Comparison of ENCODE assay signal across 9 cellular contexts in the genomic region with DNA sequence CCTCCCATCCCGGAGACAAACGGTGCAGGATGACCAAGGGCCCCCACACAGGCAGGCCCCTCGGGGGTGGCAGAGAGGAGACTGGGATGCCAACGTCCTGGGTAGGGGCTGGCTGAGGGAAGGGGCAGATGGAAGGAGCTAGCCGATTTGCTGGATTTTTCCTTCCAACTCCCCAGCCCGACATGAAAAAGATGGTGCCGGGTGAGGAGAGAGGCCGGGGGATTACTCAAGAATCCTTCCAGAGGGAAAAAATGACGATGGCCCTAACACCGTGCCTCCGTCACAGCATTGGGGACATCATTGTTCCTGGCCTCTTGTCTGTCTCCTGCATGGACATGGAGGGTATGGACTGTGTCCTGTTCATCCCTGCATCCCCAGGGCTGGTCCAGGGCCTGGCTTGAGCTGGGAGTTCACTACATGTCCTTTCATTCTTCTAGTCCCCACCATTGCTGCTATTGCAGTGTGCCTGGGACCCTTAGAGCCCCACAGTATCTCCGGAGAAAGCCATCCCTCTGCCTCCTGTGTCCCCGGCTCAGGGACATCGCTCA.
A peak's percentile ranks its signal among the peaks of the same experiment; 100 is the strongest.
DNase-seq lines count a peak whose midpoint lies in the region; ATAC-seq, FAIRE-seq and TF ChIP-seq lines count a peak whose summit lies in the region.
"Had no signal": no experiment of that assay in that cellular context is flagged by ENCODE, and none has a peak within 500 bp of the region (broad histone marks: within the 10 kb centered on the region; RNA-seq: fewer than 3 reads in every experiment).

No MANE protein-coding gene starts in this region.

- H3K4me1 ChIP-seq in pancreas: no peaks in the 10 kb centered on the region

- TF ChIP-seq CTCF in brain (conservative IDR thresholded peaks at IDR 0.05) (no peak), pancreas (IDR thresholded peaks at IDR 0.05) (no peak)

- peaks cover 17 to 30% (median 25%) of the 10 kb centered on the region in 5 experiments for H3K9me3 Mint-ChIP-seq in brain
- H3K9me3 Mint-ChIP-seq: activated naive CD4-positive, alpha-beta T cell treated with anti-CD3 and anti-CD28 coated beads, Interleukin-2, amount 50 U/mL, for 24 hours had no signal

- DNase-seq in pancreas (no peak), hepatic stellate cell (ENCODE audit: low spot score) (no peak), RKO (ENCODE audit: low spot score) (no peak)

- peak; percentile 8 for ATAC-seq in GM19023 (IDR thresholded peaks at IDR 0.05; ENCODE audit: unreplicated experiment)
- peak; percentile 13 for ATAC-seq in HG02798 (IDR thresholded peaks at IDR 0.05; ENCODE audit: poor library complexity, unreplicated experiment)
- ATAC-seq in pancreas: peak; percentile 3 to 10 (median 6)
- ATAC-seq in GM18909 (IDR thresholded peaks at IDR 0.05; ENCODE audit: poor library complexity, unreplicated experiment): no peak

- H3K9me3 ChIP-seq in pancreas: no peaks in the 10 kb centered on the region
- H3K9me3 ChIP-seq: testis had no signal

- peaks cover 12% of the 10 kb centered on the region for H3K27me3 Mint-ChIP-seq in brain
- H3K27me3 Mint-ChIP-seq: activated naive CD4-positive, alpha-beta T cell treated with anti-CD3 and anti-CD28 coated beads, Interleukin-2, amount 50 U/mL, for 24 hours had no signal

- H3K27ac Mint-ChIP-seq in brain: peak overlapping the region in 3 of 5 experiments; percentile 25 to 34 (median 25)
- H3K27ac Mint-ChIP-seq: activated naive CD4-positive, alpha-beta T cell treated with anti-CD3 and anti-CD28 coated beads, Interleukin-2, amount 50 U/mL, for 24 hours had no signal

- no peak overlapping the region for H3K27ac ChIP-seq in pancreas
- H3K27ac ChIP-seq: testis had no signal

- intact Hi-C loops in pancreas (cut with DNase I): loop anchor here in 2 of 3 donors (5.0 kb wide), 2 partner anchors 207 to 282 kb away; a partner anchor contains a TSS

- H3K36me3 Mint-ChIP-seq in brain: no peaks in the 10 kb centered on the region
- H3K36me3 Mint-ChIP-seq: activated naive CD4-positive, alpha-beta T cell treated with anti-CD3 and anti-CD28 coated beads, Interleukin-2, amount 50 U/mL, for 24 hours had no signal

- H3K4me1 Mint-ChIP-seq in brain: peaks cover 12% of the 10 kb centered on the region

- H3K36me3 ChIP-seq in pancreas: no peaks in the 10 kb centered on the region

- no peak for FAIRE-seq in pancreas (lab: Jason Lieb, UNC)

- H3K27me3 ChIP-seq in pancreas: no peaks in the 10 kb centered on the region
- H3K27me3 ChIP-seq: testis had no signal

- H3K4me3 Mint-ChIP-seq in brain: no peak overlapping the region
- H3K4me3 Mint-ChIP-seq: activated naive CD4-positive, alpha-beta T cell treated with anti-CD3 and anti-CD28 coated beads, Interleukin-2, amount 50 U/mL, for 24 hours had no signal

- 55 to 56% methylated on average over 14 of the region's 14 CpGs for WGBS in pancreas, 2 donors

- no peak overlapping the region for H3K4me3 ChIP-seq in pancreas
- H3K4me3 ChIP-seq: testis had no signal
